In genomic region chr17:7634384-7634783, GRCh38 we compare ENCODE assay signal across 9 cellular contexts. TPM values are rescaled to one million over a fixed set of nuclear protein-coding genes. Genes with fewer than 3 reads are reported as not detected.
A peak's percentile ranks its signal among the peaks of the same experiment; 100 is the strongest.
DNase-seq lines count a peak whose midpoint lies in the region; ATAC-seq, FAIRE-seq and TF ChIP-seq lines count a peak whose summit lies in the region.
"Had no signal": no experiment of that assay in that cellular context is flagged by ENCODE, and none has a peak within 500 bp of the region (broad histone marks: within the 10 kb centered on the region; RNA-seq: fewer than 3 reads in every experiment).

No MANE protein-coding gene starts in this region.

- no peaks in the 10 kb centered on the region for H3K9me3 Mint-ChIP-seq in activated CD8-positive, alpha-beta T cell treated with anti-CD3 and anti-CD28 coated beads for 36 hours
- H3K9me3 Mint-ChIP-seq in activated CD8-positive, alpha-beta T cell treated with anti-CD3 and anti-CD28 coated beads, Interleukin-2, amount 10 ng/mL, durations not matched to agents 7 days and 5 days (ENCODE audit: insufficient read depth) = no peaks in the 10 kb centered on the region

- no peak overlapping the region for H3K4me3 ChIP-seq in epithelial cell of proximal tubule (ENCODE audit: low read depth, low read length)
- H3K4me3 ChIP-seq: pancreas had no signal

- POLR2A ChIA-PET in activated CD8-positive, alpha-beta T cell treated with anti-CD3 and anti-CD28 coated beads for 36 hours (lab: Charles Lee) = interaction anchor here (0.9 to 2.4 kb wide), 2 partner anchors 12 to 53 kb away, joined by 3 to 9 read pairs; partner anchors contain the start of gene TP53
- POLR2A ChIA-PET in activated CD8-positive, alpha-beta T cell treated with anti-CD3 and anti-CD28 coated beads, Interleukin-2, amount 10 ng/mL, durations not matched to agents 7 days and 5 days (lab: Charles Lee) = interaction anchor here (9.6 kb wide), 1 partner anchor 53 kb away, joined by 101 read pairs; the partner anchor contains the start of genes TP53 and WRAP53

- DNase-seq in activated CD8-positive, alpha-beta T cell treated with anti-CD3 and anti-CD28 coated beads for 36 hours = peak; percentile 49
- no peak for DNase-seq in activated CD8-positive, alpha-beta T cell treated with anti-CD3 and anti-CD28 coated beads, Interleukin-2, amount 10 ng/mL, durations not matched to agents 7 days and 5 days
- DNase-seq in NCI-H82 (lab: John Stamatoyannopoulos, UW) = peak; percentile 92
- DNase-seq in epithelial cell of proximal tubule (ENCODE audit: low read depth) = no peak
- DNase-seq in retina = peak; percentile 77
- DNase-seq in GM12892 (ENCODE audit: insufficient read length) = no peak
- DNase-seq in NCI-H226 = no peak
- no peak for DNase-seq in amniotic stem cell (lab: John Stamatoyannopoulos, UW)
- DNase-seq: pancreas had no signal

- H3K27ac Mint-ChIP-seq in activated CD8-positive, alpha-beta T cell treated with anti-CD3 and anti-CD28 coated beads for 36 hours = no peak overlapping the region
- H3K27ac Mint-ChIP-seq in activated CD8-positive, alpha-beta T cell treated with anti-CD3 and anti-CD28 coated beads, Interleukin-2, amount 10 ng/mL, durations not matched to agents 7 days and 5 days = no peak overlapping the region

- H3K4me1 Mint-ChIP-seq in activated CD8-positive, alpha-beta T cell treated with anti-CD3 and anti-CD28 coated beads for 36 hours (ENCODE audit: low read depth) = no peaks in the 10 kb centered on the region
- H3K4me1 Mint-ChIP-seq in activated CD8-positive, alpha-beta T cell treated with anti-CD3 and anti-CD28 coated beads, Interleukin-2, amount 10 ng/mL, durations not matched to agents 7 days and 5 days (ENCODE audit: low read depth) = peaks cover 2% of the 10 kb centered on the region

- CTCF ChIA-PET in activated CD8-positive, alpha-beta T cell treated with anti-CD3 and anti-CD28 coated beads for 36 hours (lab: Charles Lee) = interaction anchor here (0.9 to 5.9 kb wide), 7 partner anchors 17 to 82 kb away, joined by 3 to 63 read pairs (median 4); partner anchors contain the start of genes ATP1B2, FXR2, TP53 and WRAP53
- CTCF ChIA-PET in activated CD8-positive, alpha-beta T cell treated with anti-CD3 and anti-CD28 coated beads, Interleukin-2, amount 10 ng/mL, durations not matched to agents 7 days and 5 days (lab: Charles Lee) = interaction anchor here (7.5 kb wide), 1 partner anchor 53 kb away, joined by 129 read pairs; the partner anchor contains the start of genes TP53 and WRAP53

- no peaks in the 10 kb centered on the region for H3K36me3 Mint-ChIP-seq in activated CD8-positive, alpha-beta T cell treated with anti-CD3 and anti-CD28 coated beads for 36 hours (ENCODE audit: low read depth)
- no peaks in the 10 kb centered on the region for H3K36me3 Mint-ChIP-seq in activated CD8-positive, alpha-beta T cell treated with anti-CD3 and anti-CD28 coated beads, Interleukin-2, amount 10 ng/mL, durations not matched to agents 7 days and 5 days (ENCODE audit: low read depth)

- peak; percentile 46 for ATAC-seq in activated CD8-positive, alpha-beta T cell treated with anti-CD3 and anti-CD28 coated beads for 36 hours
- ATAC-seq in activated CD8-positive, alpha-beta T cell treated with anti-CD3 and anti-CD28 coated beads, Interleukin-2, amount 10 ng/mL, durations not matched to agents 7 days and 5 days = no peak

- intact Hi-C loops in activated CD8-positive, alpha-beta T cell treated with anti-CD3 and anti-CD28 coated beads for 36 hours (cut with micrococcal nuclease) = loop anchor here (5.0 kb wide), 1 partner anchor 53 kb away; the partner anchor contains the start of genes TP53 and WRAP53

- no peak for TF ChIP-seq POLR2A in GM12892 (IDR thresholded peaks at IDR 0.05; ENCODE audit: low read depth, low read length)

- H3K27me3 Mint-ChIP-seq in activated CD8-positive, alpha-beta T cell treated with anti-CD3 and anti-CD28 coated beads for 36 hours = no peaks in the 10 kb centered on the region
- peaks cover 2% of the 10 kb centered on the region for H3K27me3 Mint-ChIP-seq in activated CD8-positive, alpha-beta T cell treated with anti-CD3 and anti-CD28 coated beads, Interleukin-2, amount 10 ng/mL, durations not matched to agents 7 days and 5 days (ENCODE audit: low read depth)

- no peak overlapping the region for H3K4me3 Mint-ChIP-seq in activated CD8-positive, alpha-beta T cell treated with anti-CD3 and anti-CD28 coated beads for 36 hours
- no peak overlapping the region for H3K4me3 Mint-ChIP-seq in activated CD8-positive, alpha-beta T cell treated with anti-CD3 and anti-CD28 coated beads, Interleukin-2, amount 10 ng/mL, durations not matched to agents 7 days and 5 days

- peak; percentile 42 for TF ChIP-seq CTCF in activated CD8-positive, alpha-beta T cell treated with anti-CD3 and anti-CD28 coated beads for 36 hours (IDR thresholded peaks at IDR 0.05)
- TF ChIP-seq CTCF in epithelial cell of proximal tubule (conservative IDR thresholded peaks at IDR 0.05; ENCODE audit: low read depth, low read length) = peak; percentile 72

- no peak for FAIRE-seq in GM12892 (lab: Jason Lieb, UNC)
- FAIRE-seq: pancreas had no signal

RNA-seq across cellular contexts. Expression of gene SHBG, which starts 4.4 kb away (rescaled TPM):
- not detected for total RNA-seq in activated CD8-positive, alpha-beta T cell treated with anti-CD3 and anti-CD28 coated beads for 36 hours
- not detected for total RNA-seq in activated CD8-positive, alpha-beta T cell treated with anti-CD3 and anti-CD28 coated beads, Interleukin-2, amount 10 ng/mL, durations not matched to agents 7 days and 5 days
- total RNA-seq in epithelial cell of proximal tubule = not detected in 2 replicates
- not detected for polyA plus RNA-seq in GM12892 (2012; ENCODE audit: missing spikeins)

RNA-seq across cellular contexts. Expression of gene SAT2, which starts 6.8 kb away (rescaled TPM):
- total RNA-seq in activated CD8-positive, alpha-beta T cell treated with anti-CD3 and anti-CD28 coated beads for 36 hours = 10 to 100 TPM; 15.6 to 22.2 TPM
- 10 to 100 TPM; 18.2 to 21.4 TPM for total RNA-seq in activated CD8-positive, alpha-beta T cell treated with anti-CD3 and anti-CD28 coated beads, Interleukin-2, amount 10 ng/mL, durations not matched to agents 7 days and 5 days
- total RNA-seq in epithelial cell of proximal tubule = 32.6 and 43.4 TPM in 2 replicates
- 44.0 TPM for polyA plus RNA-seq in GM12892 (2012; ENCODE audit: missing spikeins)

RNA-seq across cellular contexts. Expression of gene ATP1B2, which starts 16.3 kb away (rescaled TPM):
- under 1 TPM in 1 of 2 experiments, not detected in 1; 0.38 TPM for total RNA-seq in activated CD8-positive, alpha-beta T cell treated with anti-CD3 and anti-CD28 coated beads for 36 hours
- total RNA-seq in activated CD8-positive, alpha-beta T cell treated with anti-CD3 and anti-CD28 coated beads, Interleukin-2, amount 10 ng/mL, durations not matched to agents 7 days and 5 days = not detected
- not detected in 2 replicates for total RNA-seq in epithelial cell of proximal tubule
- polyA plus RNA-seq in GM12892 (2012; ENCODE audit: missing spikeins) = 2.9 TPM

RNA-seq across cellular contexts. Expression of gene FXR2, which starts 19.7 kb away (rescaled TPM):
- 10 to 100 TPM; 28.6 to 33.1 TPM for total RNA-seq in activated CD8-positive, alpha-beta T cell treated with anti-CD3 and anti-CD28 coated beads for 36 hours
- 10 to 100 TPM; 27.6 to 31.8 TPM for total RNA-seq in activated CD8-positive, alpha-beta T cell treated with anti-CD3 and anti-CD28 coated beads, Interleukin-2, amount 10 ng/mL, durations not matched to agents 7 days and 5 days
- total RNA-seq in epithelial cell of proximal tubule = 49.9 and 53.6 TPM in 2 replicates
- 18.4 TPM for polyA plus RNA-seq in GM12892 (2012; ENCODE audit: missing spikeins)

RNA-seq across cellular contexts. Expression of gene SOX15, which starts 44.5 kb away (rescaled TPM):
- under 1 TPM in 1 of 2 experiments, not detected in 1; 0.25 TPM for total RNA-seq in activated CD8-positive, alpha-beta T cell treated with anti-CD3 and anti-CD28 coated beads for 36 hours
- total RNA-seq in activated CD8-positive, alpha-beta T cell treated with anti-CD3 and anti-CD28 coated beads, Interleukin-2, amount 10 ng/mL, durations not matched to agents 7 days and 5 days = under 1 TPM; 0.29 to 0.34 TPM
- 18.7 and 19.0 TPM in 2 replicates for total RNA-seq in epithelial cell of proximal tubule
- polyA plus RNA-seq in GM12892 (2012; ENCODE audit: missing spikeins) = 0.66 TPM

Comparison
In these comparisons a context has a peak if more than half of its experiments do, and no peak if none do; other contexts are left out.
1. DNase-seq: peak in activated CD8-positive, alpha-beta T cell treated with anti-CD3 and anti-CD28 coated beads for 36 hours (single experiment), NCI-H82 (single experiment) and retina (single experiment); none in activated CD8-positive, alpha-beta T cell treated with anti-CD3 and anti-CD28 coated beads, Interleukin-2, amount 10 ng/mL, durations not matched to agents 7 days and 5 days (single experiment), epithelial cell of proximal tubule (single experiment), GM12892 (single experiment), NCI-H226 (single experiment) and amniotic stem cell (single experiment).